In the genomic region with DNA sequence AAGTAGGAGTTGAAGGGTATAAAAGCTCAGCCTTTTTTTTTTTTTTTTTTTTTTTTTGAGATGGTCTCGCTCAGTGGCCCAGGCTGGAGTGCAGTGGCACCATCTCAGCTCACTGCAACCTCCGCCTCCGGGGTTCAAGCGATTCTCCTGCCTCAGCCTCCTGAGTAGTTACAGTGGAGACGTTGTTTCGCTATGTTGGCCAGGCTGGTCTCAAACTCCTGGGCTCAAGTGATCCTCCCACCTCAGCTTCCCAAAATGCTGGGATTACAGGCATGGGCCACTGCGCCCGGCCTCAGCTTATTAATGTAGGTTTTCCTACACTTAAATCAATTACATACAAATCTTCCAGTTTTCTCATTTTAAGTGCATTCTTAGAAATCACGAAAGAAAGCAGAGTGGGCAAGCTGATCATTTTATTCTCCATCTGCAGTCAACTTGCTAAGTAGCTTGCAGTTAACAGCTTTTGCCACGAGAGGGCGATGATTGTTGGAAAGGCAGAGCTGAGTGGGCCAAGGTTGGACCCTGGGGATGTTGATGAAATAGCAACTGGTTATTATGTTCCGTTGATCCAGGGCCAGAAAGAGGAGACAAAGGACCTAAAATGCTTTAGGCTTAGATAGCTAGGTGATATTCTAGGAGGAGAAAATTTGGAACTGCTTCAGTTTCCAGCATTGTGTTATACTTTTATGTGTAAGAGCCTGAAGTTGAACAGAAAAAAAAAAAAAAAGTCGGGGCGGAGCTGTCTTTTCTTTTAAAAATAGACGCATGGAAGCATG, we compare ENCODE assay signal across 8 cellular contexts.
DNase-seq lines count a peak whose midpoint lies in the region; ATAC-seq and TF ChIP-seq lines count a peak whose summit lies in the region.

No MANE protein-coding gene starts in this region.

- no peak overlapping the region for H4K91ac ChIP-seq in mesenchymal stem cell (ENCODE audit: low read length)

- ATAC-seq in HG03354 (IDR thresholded peaks at IDR 0.05; ENCODE audit: poor library complexity, severe bottlenecking, unreplicated experiment) (peak; percentile 45), HG02840 (IDR thresholded peaks at IDR 0.05; ENCODE audit: low FRiP score, unreplicated experiment) (no peak)
- ATAC-seq in activated CD8-positive, alpha-beta T cell treated with anti-CD3 and anti-CD28 coated beads for 36 hours: peak; percentile 74
- peak; percentile 64 for ATAC-seq in effector memory CD8-positive, alpha-beta T cell (replicated peaks)

- no peak overlapping the region for H2BK12ac ChIP-seq in mesenchymal stem cell (ENCODE audit: low read length in 2 of 2)

- H3K23ac ChIP-seq in mesenchymal stem cell (ENCODE audit: low read length in 2 of 2): no peak overlapping the region

- no peak overlapping the region for H2BK15ac ChIP-seq in mesenchymal stem cell (ENCODE audit: low read depth, poor library complexity, severe bottlenecking)

- POLR2A ChIA-PET in activated CD8-positive, alpha-beta T cell treated with anti-CD3 and anti-CD28 coated beads for 36 hours (lab: Charles Lee): no interaction called here

- no peak overlapping the region for H4K8ac ChIP-seq in mesenchymal stem cell (ENCODE audit: low read length)

- no peaks in the 10 kb centered on the region for H3K36me3 Mint-ChIP-seq in activated CD8-positive, alpha-beta T cell treated with anti-CD3 and anti-CD28 coated beads for 36 hours (ENCODE audit: low read depth)
- peaks cover 3% of the 10 kb centered on the region for H3K36me3 Mint-ChIP-seq in effector memory CD8-positive, alpha-beta T cell (ENCODE audit: insufficient read depth)

- H3K14ac ChIP-seq in mesenchymal stem cell (ENCODE audit: low read length in 2 of 2): no peak overlapping the region

- no peak overlapping the region for H3K27ac ChIP-seq in BLaER1
- no peak overlapping the region for H3K27ac ChIP-seq in mesenchymal stem cell (ENCODE audit: low read length, poor library complexity, severe bottlenecking)

- H3K36me3 ChIP-seq in BLaER1: peaks cover 56% of the 10 kb centered on the region
- H3K36me3 ChIP-seq in mesenchymal stem cell (ENCODE audit: control insufficient read depth in 1 of 2, insufficient read depth in 2 of 2, low read depth in 1 of 2, low read length in 2 of 2): peaks cover 0 to 2% of the 10 kb centered on the region in 2 experiments

- H3K27me3 ChIP-seq in BLaER1 (no peaks in the 10 kb centered on the region), mesenchymal stem cell (ENCODE audit: control insufficient read depth in 1 of 2, insufficient read depth in 1 of 2, low read length in 2 of 2) (no peaks in the 10 kb centered on the region)

- H3K9me3 ChIP-seq in BLaER1 (no peaks in the 10 kb centered on the region), mesenchymal stem cell (ENCODE audit: control insufficient read depth, low read length) (no peaks in the 10 kb centered on the region)

- no peak overlapping the region for H3K4me3 ChIP-seq in BLaER1
- H3K4me3 ChIP-seq in mesenchymal stem cell (ENCODE audit: insufficient read depth in 1 of 2, low read depth in 1 of 2, low read length in 2 of 2): no peak overlapping the region

- peak; percentile 74 for TF ChIP-seq CTCF in activated CD8-positive, alpha-beta T cell treated with anti-CD3 and anti-CD28 coated beads for 36 hours (IDR thresholded peaks at IDR 0.05)

- no peaks in the 10 kb centered on the region for H3K27me3 Mint-ChIP-seq in activated CD8-positive, alpha-beta T cell treated with anti-CD3 and anti-CD28 coated beads for 36 hours
- peaks cover 0 to 5% of the 10 kb centered on the region in 2 donors for H3K27me3 Mint-ChIP-seq in effector memory CD8-positive, alpha-beta T cell

- DNase-seq in NCI-H82 treated with DMSO at 0.1 percent for 48 hours (lab: John Stamatoyannopoulos, UW; ENCODE audit: unreplicated experiment): peak; percentile 44
- DNase-seq in activated CD8-positive, alpha-beta T cell treated with anti-CD3 and anti-CD28 coated beads for 36 hours: peak; percentile 87
- peak; percentile 64 to 71 (median 71) for DNase-seq in effector memory CD8-positive, alpha-beta T cell
- peak; percentile 88 for DNase-seq in mesenchymal stem cell
- peak; percentile 8 to 34 for DNase-seq in stimulated activated CD8-positive, alpha-beta memory T cell treated with anti-CD3 and anti-CD28 coated beads, Interleukin-15, amount 100 ng/mL, for 4 hours (ENCODE audit: low read depth in 2 of 2)

- H3K9ac ChIP-seq in BLaER1: no peak overlapping the region
- H3K9ac ChIP-seq in mesenchymal stem cell (ENCODE audit: low read length): peak overlapping the region; percentile 53

- H3K4me3 Mint-ChIP-seq in activated CD8-positive, alpha-beta T cell treated with anti-CD3 and anti-CD28 coated beads for 36 hours: no peak overlapping the region
- H3K4me3 Mint-ChIP-seq in effector memory CD8-positive, alpha-beta T cell: no peak overlapping the region

- intact Hi-C loops in activated CD8-positive, alpha-beta T cell treated with anti-CD3 and anti-CD28 coated beads for 36 hours (cut with micrococcal nuclease): loop anchor here (5.0 kb wide), 1 partner anchor 304 kb away; no protein-coding TSS in a partner anchor

- peak overlapping the region in 1 of 2 experiments; percentile 37 for H3K4ac ChIP-seq in mesenchymal stem cell (ENCODE audit: low read depth in 1 of 2, low read length in 2 of 2)

- H3K4me2 ChIP-seq in BLaER1 (peak overlapping the region; percentile 1; the same call in 1 of the 2 replicates), mesenchymal stem cell (ENCODE audit: low read length, poor library complexity, severe bottlenecking) (no peak overlapping the region)

- no peak overlapping the region for H2AFZ ChIP-seq in mesenchymal stem cell (ENCODE audit: low read depth, low read length)

- peaks cover 11% of the 10 kb centered on the region; the same call in 1 of the 2 replicates for H4K20me1 ChIP-seq in BLaER1

- H2AK5ac ChIP-seq in mesenchymal stem cell (ENCODE audit: low read length, severe bottlenecking): no peak overlapping the region

- H3K18ac ChIP-seq in mesenchymal stem cell (ENCODE audit: low read depth in 1 of 2, low read length in 2 of 2): peak overlapping the region in 1 of 2 experiments; percentile 8

- WGBS in mesenchymal stem cell: 53% methylated on average over 15 of the region's 15 CpGs

- no peak overlapping the region for H2BK120ac ChIP-seq in mesenchymal stem cell (ENCODE audit: low read depth, low read length)

- no peaks in the 10 kb centered on the region for H3K9me3 Mint-ChIP-seq in activated CD8-positive, alpha-beta T cell treated with anti-CD3 and anti-CD28 coated beads for 36 hours
- no peaks in the 10 kb centered on the region for H3K9me3 Mint-ChIP-seq in effector memory CD8-positive, alpha-beta T cell

- H3K4me1 ChIP-seq in BLaER1 (peaks cover 43% of the 10 kb centered on the region), mesenchymal stem cell (ENCODE audit: control insufficient read depth, insufficient read depth, low read depth, low read length) (peaks cover 10% of the 10 kb centered on the region)

- no peak overlapping the region for H2BK5ac ChIP-seq in mesenchymal stem cell (ENCODE audit: low read depth, low read length, poor library complexity, severe bottlenecking)

- peaks cover 9% of the 10 kb centered on the region for H3K4me1 Mint-ChIP-seq in activated CD8-positive, alpha-beta T cell treated with anti-CD3 and anti-CD28 coated beads for 36 hours (ENCODE audit: low read depth)
- H3K4me1 Mint-ChIP-seq in effector memory CD8-positive, alpha-beta T cell (ENCODE audit: low read depth in 2 of 2): peaks cover 7 to 9% of the 10 kb centered on the region in 2 donors

- CTCF ChIA-PET in activated CD8-positive, alpha-beta T cell treated with anti-CD3 and anti-CD28 coated beads for 36 hours (lab: Charles Lee): interaction anchor here (0.6 to 2.1 kb wide), 82 partner anchors 8 to 1238 kb away, joined by 3 to 18 read pairs (median 4); no protein-coding TSS in a partner anchor

- peaks cover 1% of the 10 kb centered on the region for H3K79me1 ChIP-seq in mesenchymal stem cell (replicated peaks; ENCODE audit: low read length, poor library complexity, severe bottlenecking)

- H3K27ac Mint-ChIP-seq in activated CD8-positive, alpha-beta T cell treated with anti-CD3 and anti-CD28 coated beads for 36 hours: no peak overlapping the region
- H3K27ac Mint-ChIP-seq in effector memory CD8-positive, alpha-beta T cell: no peak overlapping the region

Comparison
In these comparisons a context has a peak if more than half of its experiments do, and no peak if none do; other contexts are left out.
1. DNase-seq: peak in every context shown above with its lines; median percentile 88 in mesenchymal stem cell; 87 in activated CD8-positive, alpha-beta T cell treated with anti-CD3 and anti-CD28 coated beads for 36 hours; 71 in effector memory CD8-positive, alpha-beta T cell; 44 in NCI-H82 treated with DMSO at 0.1 percent for 48 hours; 21 in stimulated activated CD8-positive, alpha-beta memory T cell treated with anti-CD3 and anti-CD28 coated beads, Interleukin-15, amount 100 ng/mL, for 4 hours.